8 cellular contexts compared by ENCODE assay signal in genomic region chr1:40258445-40258769, GRCh38. TPM values are rescaled to one million over a fixed set of nuclear protein-coding genes. Genes with fewer than 3 reads are reported as not detected.
DNase-seq lines count a peak whose midpoint lies in the region; ATAC-seq, FAIRE-seq and TF ChIP-seq lines count a peak whose summit lies in the region.

No MANE protein-coding gene starts in this region.

- peaks cover 13% of the 10 kb centered on the region for H4K20me1 ChIP-seq in astrocyte (ENCODE audit: insufficient read depth, low read length)

- peak overlapping the region; percentile 97 for H2AFZ ChIP-seq in astrocyte (ENCODE audit: low read depth, low read length)

- H3K4me1 Mint-ChIP-seq in astrocyte (ENCODE audit: low read depth, unreplicated experiment), result peaks cover 16% of the 10 kb centered on the region

- H3K4me1 ChIP-seq in A673 (ENCODE audit: insufficient read depth, low read length, poor library complexity, severe bottlenecking), result peaks cover 7% of the 10 kb centered on the region
- peaks cover 10% of the 10 kb centered on the region for H3K4me1 ChIP-seq in astrocyte (ENCODE audit: insufficient read depth, low read length)
- peaks cover 0 to 14% (median 3%) of the 10 kb centered on the region in 4 donors for H3K4me1 ChIP-seq in right lobe of liver
- peaks cover 21% of the 10 kb centered on the region for H3K4me1 ChIP-seq in upper lobe of right lung

- peak overlapping the region; percentile 99 for H3K4me3 Mint-ChIP-seq in astrocyte (ENCODE audit: unreplicated experiment)

- DNase-seq in A673 (ENCODE audit: low spot score) (peak; percentile 26), HEK293T (ENCODE audit: extremely low spot score) (peak; percentile 26), astrocyte (ENCODE audit: low read depth) (peak; percentile 42), right lobe of liver (no peak), upper lobe of right lung (no peak), NCI-H1436 treated with DMSO at 0.1 percent for 48 hours (lab: John Stamatoyannopoulos, UW) (no peak), RCC 7860 (ENCODE audit: low spot score) (no peak), posterior vena cava (ENCODE audit: low spot score) (no peak)

- WGBS in right lobe of liver (ENCODE audit: insufficient coverage, low coverage, low lambda C conversion rate, missing lambda C conversion rate), result 0% methylated on average over 1 of the region's 10 CpGs

- peak overlapping the region; percentile 87 for H3K4me2 ChIP-seq in astrocyte (ENCODE audit: low read length)

- no peak for ATAC-seq in right lobe of liver
- no peak for ATAC-seq in upper lobe of right lung

- H3K27me3 Mint-ChIP-seq in astrocyte (ENCODE audit: low read depth, unreplicated experiment), result no peaks in the 10 kb centered on the region

- TF ChIP-seq CTCF in A673 (conservative IDR thresholded peaks at IDR 0.05; ENCODE audit: low read depth, low read length), result no peak
- TF ChIP-seq CTCF in astrocyte (IDR thresholded peaks at IDR 0.05; ENCODE audit: insufficient read depth, low read depth, low read length), result no peak
- TF ChIP-seq CTCF in right lobe of liver (IDR thresholded peaks at IDR 0.05), result no peak
- no peak for TF ChIP-seq CTCF in upper lobe of right lung (IDR thresholded peaks at IDR 0.05)

- H3K36me3 ChIP-seq in A673 (ENCODE audit: insufficient read depth, low read length, poor library complexity, severe bottlenecking) (peaks cover 31% of the 10 kb centered on the region), astrocyte (ENCODE audit: insufficient read depth, low read length) (peaks cover 26% of the 10 kb centered on the region), right lobe of liver (peaks cover 0 to 28% (median 11%) of the 10 kb centered on the region in 4 donors), upper lobe of right lung (peaks cover 33% of the 10 kb centered on the region)

- TSS peak; percentile 64 for BruUV-seq in A673 (replicated peaks; lab: Mats Ljungman, UMichigan)

- peak overlapping the region; percentile 100 for H3K27ac Mint-ChIP-seq in astrocyte (ENCODE audit: unreplicated experiment)

- no peaks in the 10 kb centered on the region for H3K9me3 ChIP-seq in A673 (ENCODE audit: low read depth, low read length, poor library complexity, severe bottlenecking)
- H3K9me3 ChIP-seq in astrocyte (ENCODE audit: insufficient read depth, low read depth, low read length), result no peaks in the 10 kb centered on the region
- no peaks in the 10 kb centered on the region for H3K9me3 ChIP-seq in right lobe of liver
- H3K9me3 ChIP-seq in upper lobe of right lung, result no peaks in the 10 kb centered on the region

- H3K79me2 ChIP-seq in astrocyte (ENCODE audit: insufficient read depth, low read length), result peaks cover 71% of the 10 kb centered on the region

- H3K27me3 ChIP-seq in A673 (replicated peaks; ENCODE audit: insufficient read depth, low read depth, low read length, poor library complexity) (no peaks in the 10 kb centered on the region), astrocyte (ENCODE audit: insufficient read depth, low read length) (no peaks in the 10 kb centered on the region), right lobe of liver (no peaks in the 10 kb centered on the region), upper lobe of right lung (no peaks in the 10 kb centered on the region)

- FAIRE-seq in astrocyte (lab: Jason Lieb, UNC) (no peak), RCC 7860 (lab: Jason Lieb, UNC) (no peak)

- no peak for TF ChIP-seq POLR2A in right lobe of liver (IDR thresholded peaks at IDR 0.05)

- intact Hi-C loops in A673 (cut with micrococcal nuclease; ENCODE audit: unreplicated experiment), result loop anchor here (10.0 kb wide), 1 partner anchor 146 kb away; no protein-coding TSS in a partner anchor
- intact Hi-C loops in right lobe of liver (cut with DNase I), result no loop called here
- intact Hi-C loops in upper lobe of right lung (cut with DNase I), result no loop called here
- intact Hi-C loops in posterior vena cava (cut with DNase I), result no loop called here

- CTCF ChIA-PET in A673 (lab: Charles Lee), result interaction anchor here (1.0 to 1.3 kb wide), 2 partner anchors 57 to 80 kb away, joined by 3 to 4 read pairs; no protein-coding TSS in a partner anchor
- CTCF ChIA-PET in HEK293T (lab: Yijun Ruan, JAX), result no interaction called here

- peak overlapping the region; percentile 83 for H3K4me3 ChIP-seq in A673 (ENCODE audit: low read depth, low read length, poor library complexity, severe bottlenecking)
- peak overlapping the region; percentile 94 for H3K4me3 ChIP-seq in astrocyte (ENCODE audit: insufficient read depth, low read depth, low read length)
- peak overlapping the region; percentile 88 to 95 (median 90) for H3K4me3 ChIP-seq in right lobe of liver
- H3K4me3 ChIP-seq in upper lobe of right lung, result peak overlapping the region; percentile 99

- POLR2A ChIA-PET in A673 (lab: Charles Lee; ENCODE audit: low non-redundant PET), result no interaction called here
- POLR2A ChIA-PET in HEK293T (lab: Yijun Ruan, JAX), result interaction anchor here (1.0 to 1.5 kb wide), 12 partner anchors 11 to 218 kb away, joined by 3 to 8 read pairs (median 4); partner anchors contain the start of genes CAP1 and TMCO2

- no peaks in the 10 kb centered on the region for H3K9me3 Mint-ChIP-seq in astrocyte (ENCODE audit: unreplicated experiment)

- H3K27ac ChIP-seq in A673 (ENCODE audit: low read depth, low read length, poor library complexity, severe bottlenecking) (peak overlapping the region; percentile 56), astrocyte (ENCODE audit: low read depth, low read length) (peak overlapping the region; percentile 83), right lobe of liver (peak overlapping the region; percentile 85 to 96 (median 91)), upper lobe of right lung (peak overlapping the region; percentile 94)

- peaks cover 11% of the 10 kb centered on the region for H3K36me3 Mint-ChIP-seq in astrocyte (ENCODE audit: low read depth, unreplicated experiment)

- H3K9ac ChIP-seq in astrocyte (ENCODE audit: low read length), result peak overlapping the region; percentile 97

TF ChIP-seq in HEK293T, 16 proteins besides CTCF, POLR2A, EP300 and RAD21:
- TF ChIP-seq NFRKB (IDR thresholded peaks at IDR 0.05) (no peak), HDGF (IDR thresholded peaks at IDR 0.05; ENCODE audit: borderline replicate concordance) (no peak), PKNOX1 (IDR thresholded peaks at IDR 0.05) (no peak), FOXK2 (IDR thresholded peaks at IDR 0.05) (no peak), FOXA1 (IDR thresholded peaks at IDR 0.05) (no peak), LEF1 (IDR thresholded peaks at IDR 0.05; ENCODE audit: borderline replicate concordance) (no peak), L3MBTL2 (conservative IDR thresholded peaks at IDR 0.05) (no peak), BHLHE40 (IDR thresholded peaks at IDR 0.05; ENCODE audit: borderline replicate concordance) (no peak), ARNT (IDR thresholded peaks at IDR 0.05) (no peak), CTBP1 (IDR thresholded peaks at IDR 0.05; ENCODE audit: borderline replicate concordance) (no peak), SP1 (IDR thresholded peaks at IDR 0.05) (no peak), SUZ12 (IDR thresholded peaks at IDR 0.05) (no peak), ZNF384 (IDR thresholded peaks at IDR 0.05) (no peak), ELF4 (IDR thresholded peaks at IDR 0.05) (no peak), FOXM1 (IDR thresholded peaks at IDR 0.05; ENCODE audit: borderline replicate concordance) (no peak), TARDBP (IDR thresholded peaks at IDR 0.05) (no peak)

RNA-seq across cellular contexts. Expression of gene ZMPSTE24, which starts 0.4 kb away (rescaled TPM):
- total RNA-seq in A673 (2021) (57.5 and 72.1 TPM in 2 replicates), astrocyte (62.4 and 62.5 TPM in 2 replicates), right lobe of liver (10 to 100 TPM; 21.1 to 36.9 (median 27.5) TPM), upper lobe of right lung (39.9 TPM), posterior vena cava (10 to 100 TPM; 42.3 to 51.4 TPM)

RNA-seq across cellular contexts. Expression of gene TMCO2, which starts 10.7 kb away (rescaled TPM):
- not detected in 2 replicates for total RNA-seq in A673 (2021)
- not detected in 2 replicates for total RNA-seq in astrocyte
- not detected for total RNA-seq in right lobe of liver
- not detected for total RNA-seq in upper lobe of right lung
- total RNA-seq in posterior vena cava, result not detected

RNA-seq across cellular contexts. Expression of gene COL9A2, which starts 58.7 kb away (rescaled TPM):
- total RNA-seq in A673 (2021) (5.2 and 5.9 TPM in 2 replicates), astrocyte (1.5 and 2.1 TPM in 2 replicates), right lobe of liver (under 1 TPM; 0.16 to 0.99 (median 0.46) TPM), upper lobe of right lung (3.8 TPM), posterior vena cava (1 to 10 TPM in 1 of 2 donors, under 1 TPM in 1; 0.67 to 3.1 TPM)

Comparison
In these comparisons a context has a peak if more than half of its experiments do, and no peak if none do; other contexts are left out.
1. DNase-seq: peak in A673 (single experiment), HEK293T (single experiment) and astrocyte (single experiment); none in right lobe of liver (0 of 3), upper lobe of right lung (single experiment), NCI-H1436 treated with DMSO at 0.1 percent for 48 hours (single experiment), RCC 7860 (single experiment) and posterior vena cava (single experiment).
2. Peak in every context shown above with its lines, with median percentiles within 50 percentile points of each other: H3K27ac ChIP-seq and H3K4me3 ChIP-seq.